Comparison of ENCODE assay signal across 1 cellular context in the genomic region with DNA sequence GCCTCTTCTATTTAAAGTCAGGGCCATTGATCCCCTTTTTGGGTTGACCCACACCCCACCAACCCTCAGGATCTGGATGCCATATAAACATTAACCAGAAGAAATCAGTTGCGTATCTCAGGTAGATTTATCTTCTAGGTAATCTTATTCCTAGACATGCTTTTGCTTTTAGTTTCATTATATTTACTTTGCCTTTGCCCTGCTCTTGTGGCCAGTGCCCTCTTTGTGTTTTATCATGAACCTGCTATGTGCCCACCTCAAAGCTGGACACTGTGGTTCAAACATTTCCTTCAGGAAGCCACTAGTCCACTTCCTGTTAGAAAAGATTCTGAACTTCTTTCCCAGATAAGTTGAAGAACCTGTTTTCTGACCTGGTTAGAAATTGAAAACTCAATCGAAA.
TF ChIP-seq lines count a peak whose summit lies in the region.

No MANE protein-coding gene starts in this region.

TF ChIP-seq in A549, 52 proteins besides CTCF, POLR2A, EP300 and RAD21 (continued from another document):
- TF ChIP-seq, protein P1, sequence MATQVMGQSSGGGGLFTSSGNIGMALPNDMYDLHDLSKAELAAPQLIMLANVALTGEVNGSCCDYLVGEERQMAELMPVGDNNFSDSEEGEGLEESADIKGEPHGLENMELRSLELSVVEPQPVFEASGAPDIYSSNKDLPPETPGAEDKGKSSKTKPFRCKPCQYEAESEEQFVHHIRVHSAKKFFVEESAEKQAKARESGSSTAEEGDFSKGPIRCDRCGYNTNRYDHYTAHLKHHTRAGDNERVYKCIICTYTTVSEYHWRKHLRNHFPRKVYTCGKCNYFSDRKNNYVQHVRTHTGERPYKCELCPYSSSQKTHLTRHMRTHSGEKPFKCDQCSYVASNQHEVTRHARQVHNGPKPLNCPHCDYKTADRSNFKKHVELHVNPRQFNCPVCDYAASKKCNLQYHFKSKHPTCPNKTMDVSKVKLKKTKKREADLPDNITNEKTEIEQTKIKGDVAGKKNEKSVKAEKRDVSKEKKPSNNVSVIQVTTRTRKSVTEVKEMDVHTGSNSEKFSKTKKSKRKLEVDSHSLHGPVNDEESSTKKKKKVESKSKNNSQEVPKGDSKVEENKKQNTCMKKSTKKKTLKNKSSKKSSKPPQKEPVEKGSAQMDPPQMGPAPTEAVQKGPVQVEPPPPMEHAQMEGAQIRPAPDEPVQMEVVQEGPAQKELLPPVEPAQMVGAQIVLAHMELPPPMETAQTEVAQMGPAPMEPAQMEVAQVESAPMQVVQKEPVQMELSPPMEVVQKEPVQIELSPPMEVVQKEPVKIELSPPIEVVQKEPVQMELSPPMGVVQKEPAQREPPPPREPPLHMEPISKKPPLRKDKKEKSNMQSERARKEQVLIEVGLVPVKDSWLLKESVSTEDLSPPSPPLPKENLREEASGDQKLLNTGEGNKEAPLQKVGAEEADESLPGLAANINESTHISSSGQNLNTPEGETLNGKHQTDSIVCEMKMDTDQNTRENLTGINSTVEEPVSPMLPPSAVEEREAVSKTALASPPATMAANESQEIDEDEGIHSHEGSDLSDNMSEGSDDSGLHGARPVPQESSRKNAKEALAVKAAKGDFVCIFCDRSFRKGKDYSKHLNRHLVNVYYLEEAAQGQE (IDR thresholded peaks at IDR 0.05): no peak
- TF ChIP-seq HOXB5 (CRISPR knock-in tag; IDR thresholded peaks at IDR 0.05) (no peak), SMC3 (IDR thresholded peaks at IDR 0.05) (no peak), RNF2 (IDR thresholded peaks at IDR 0.05; ENCODE audit: borderline replicate concordance, low read depth) (no peak), FOXS1 (CRISPR knock-in tag; IDR thresholded peaks at IDR 0.05) (no peak), NPAS2 (CRISPR knock-in tag; IDR thresholded peaks at IDR 0.05; ENCODE audit: borderline replicate concordance) (no peak)
- TF ChIP-seq, protein P2, sequence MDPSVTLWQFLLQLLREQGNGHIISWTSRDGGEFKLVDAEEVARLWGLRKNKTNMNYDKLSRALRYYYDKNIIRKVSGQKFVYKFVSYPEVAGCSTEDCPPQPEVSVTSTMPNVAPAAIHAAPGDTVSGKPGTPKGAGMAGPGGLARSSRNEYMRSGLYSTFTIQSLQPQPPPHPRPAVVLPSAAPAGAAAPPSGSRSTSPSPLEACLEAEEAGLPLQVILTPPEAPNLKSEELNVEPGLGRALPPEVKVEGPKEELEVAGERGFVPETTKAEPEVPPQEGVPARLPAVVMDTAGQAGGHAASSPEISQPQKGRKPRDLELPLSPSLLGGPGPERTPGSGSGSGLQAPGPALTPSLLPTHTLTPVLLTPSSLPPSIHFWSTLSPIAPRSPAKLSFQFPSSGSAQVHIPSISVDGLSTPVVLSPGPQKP (IDR thresholded peaks at IDR 0.05; ENCODE audit: low read depth, low read length): no peak
